Comparison of ENCODE assay signal across 8 cellular contexts in the genomic region with DNA sequence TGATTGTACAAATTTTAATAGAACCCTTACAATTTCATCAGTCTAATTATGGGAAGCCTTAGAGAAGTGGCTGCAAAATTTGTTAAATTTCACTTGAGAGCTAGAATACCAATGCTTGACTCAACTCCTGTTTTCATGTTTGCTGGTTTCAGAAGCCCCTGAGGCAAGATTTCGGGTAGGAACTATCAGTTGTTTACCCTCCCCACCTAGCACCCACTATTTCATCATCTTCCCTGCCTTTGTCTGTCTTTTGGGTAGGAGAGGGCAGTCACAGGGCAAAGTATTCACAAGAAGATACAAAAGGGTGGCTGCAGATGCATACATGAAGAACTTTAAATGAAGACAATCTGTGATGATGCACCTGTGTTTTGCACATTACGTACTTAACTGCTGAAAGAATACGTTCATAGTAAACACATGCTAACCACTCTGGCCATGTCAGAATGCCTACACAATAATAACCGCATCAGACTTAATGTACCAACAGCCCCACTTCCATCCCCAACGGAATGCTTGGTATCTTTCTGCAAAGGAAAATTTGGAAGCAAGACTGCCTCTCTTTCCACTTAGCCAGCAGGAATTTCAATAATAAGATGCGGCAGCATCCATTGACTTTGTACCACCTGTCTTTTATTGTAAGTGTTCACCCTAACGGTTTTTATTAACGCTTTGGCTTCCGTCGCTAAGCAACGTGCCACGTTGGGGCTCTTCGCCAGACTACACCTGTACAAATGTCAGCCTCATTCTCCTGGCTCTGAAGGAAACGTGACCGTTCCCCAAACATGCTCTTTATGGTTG. TPM values are rescaled to one million over a fixed set of nuclear protein-coding genes. Genes with fewer than 3 reads are reported as not detected.
DNase-seq lines count a peak whose midpoint lies in the region; ATAC-seq and TF ChIP-seq lines count a peak whose summit lies in the region.

No MANE protein-coding gene starts in this region.

- WGBS in thymus = 20% methylated on average over 15 of the region's 15 CpGs

- no peak for TF ChIP-seq CTCF in CD14-positive monocyte (IDR thresholded peaks at IDR 0.05)

- H3K9ac ChIP-seq in iPS-18a (ENCODE audit: low read length) = peak overlapping the region; percentile 48

- DNase-seq in activated naive CD4-positive, alpha-beta T cell treated with anti-CD3 and anti-CD28 coated beads, Interleukin-2, amount 10 ng/mL, durations not matched to agents 7 days and 5 days = no peak
- no peak for DNase-seq in activated naive CD4-positive, alpha-beta T cell treated with anti-CD3 and anti-CD28 coated beads, Interleukin-2, amount 50 U/mL, for 16 hours
- no peak for DNase-seq in T-helper 17 cell
- no peak for DNase-seq in CD14-positive monocyte (ENCODE audit: low spot score)
- DNase-seq in NCI-H1436 (lab: John Stamatoyannopoulos, UW) = no peak
- no peak for DNase-seq in NCI-H446 treated with DMSO at 0.1 percent for 48 hours (lab: John Stamatoyannopoulos, UW)

- no peaks in the 10 kb centered on the region for H3K9me3 ChIP-seq in T-helper 17 cell (ENCODE audit: control insufficient read depth, low read length, poor library complexity, severe bottlenecking)
- no peaks in the 10 kb centered on the region for H3K9me3 ChIP-seq in iPS-18a (ENCODE audit: control insufficient read depth, low read depth, low read length)
- H3K9me3 ChIP-seq in thymus (ENCODE audit: control insufficient read depth) = no peaks in the 10 kb centered on the region

- ATAC-seq in T-helper 17 cell = no peak

- peak overlapping the region; percentile 59 for H3K27ac Mint-ChIP-seq in activated naive CD4-positive, alpha-beta T cell treated with anti-CD3 and anti-CD28 coated beads, Interleukin-2, amount 10 ng/mL, durations not matched to agents 7 days and 5 days
- H3K27ac Mint-ChIP-seq in T-helper 17 cell (peak overlapping the region; percentile 76), CD14-positive monocyte (no peak overlapping the region)

- H3K4me3 Mint-ChIP-seq in activated naive CD4-positive, alpha-beta T cell treated with anti-CD3 and anti-CD28 coated beads, Interleukin-2, amount 10 ng/mL, durations not matched to agents 7 days and 5 days = peak overlapping the region; percentile 75
- peak overlapping the region; percentile 88 for H3K4me3 Mint-ChIP-seq in T-helper 17 cell
- H3K4me3 Mint-ChIP-seq in CD14-positive monocyte = peak overlapping the region in 1 of 2 donors; percentile 93

- H3K4me1 ChIP-seq in iPS-18a (ENCODE audit: control insufficient read depth, low read depth, low read length) (peaks cover 17% of the 10 kb centered on the region), thymus (ENCODE audit: control insufficient read depth, insufficient read depth, low read length) (peaks cover 8% of the 10 kb centered on the region)

- no peaks in the 10 kb centered on the region for H3K27me3 ChIP-seq in iPS-18a (ENCODE audit: control insufficient read depth, insufficient read depth, low read length)
- H3K27me3 ChIP-seq in thymus (ENCODE audit: control insufficient read depth, insufficient read depth) = no peaks in the 10 kb centered on the region

- peak overlapping the region; percentile 76 for H3K4me3 ChIP-seq in iPS-18a (ENCODE audit: low read length)
- H3K4me3 ChIP-seq in thymus (ENCODE audit: low read length) = peak overlapping the region; percentile 57

- no peak overlapping the region for H3K27ac ChIP-seq in iPS-18a (ENCODE audit: low read length)
- no peak overlapping the region for H3K27ac ChIP-seq in thymus (ENCODE audit: low read depth)

- intact Hi-C loops in CD14-positive monocyte (cut with micrococcal nuclease) = no loop called here

- H3K36me3 Mint-ChIP-seq in activated naive CD4-positive, alpha-beta T cell treated with anti-CD3 and anti-CD28 coated beads, Interleukin-2, amount 10 ng/mL, durations not matched to agents 7 days and 5 days = no peaks in the 10 kb centered on the region
- no peaks in the 10 kb centered on the region for H3K36me3 Mint-ChIP-seq in T-helper 17 cell (ENCODE audit: low read depth)
- H3K36me3 Mint-ChIP-seq in CD14-positive monocyte = no peaks in the 10 kb centered on the region

- CTCF ChIA-PET in activated naive CD4-positive, alpha-beta T cell treated with anti-CD3 and anti-CD28 coated beads, Interleukin-2, amount 10 ng/mL, durations not matched to agents 7 days and 5 days (lab: Charles Lee) = interaction anchor here (0.9 to 5.6 kb wide), 4 partner anchors 12 to 263 kb away, joined by 3 to 90 read pairs (median 4); no protein-coding TSS in a partner anchor

- H3K27me3 Mint-ChIP-seq in activated naive CD4-positive, alpha-beta T cell treated with anti-CD3 and anti-CD28 coated beads, Interleukin-2, amount 10 ng/mL, durations not matched to agents 7 days and 5 days = peaks cover 42% of the 10 kb centered on the region
- peaks cover 5% of the 10 kb centered on the region for H3K27me3 Mint-ChIP-seq in T-helper 17 cell
- peaks cover 18 to 22% (median 22%) of the 10 kb centered on the region in 3 donors for H3K27me3 Mint-ChIP-seq in CD14-positive monocyte (ENCODE audit: low read depth in 3 of 3)

- no peaks in the 10 kb centered on the region for H3K36me3 ChIP-seq in iPS-18a (ENCODE audit: control insufficient read depth, low read depth, low read length)
- no peaks in the 10 kb centered on the region for H3K36me3 ChIP-seq in thymus (ENCODE audit: control insufficient read depth, insufficient read depth)

- H3K9me3 Mint-ChIP-seq in activated naive CD4-positive, alpha-beta T cell treated with anti-CD3 and anti-CD28 coated beads, Interleukin-2, amount 10 ng/mL, durations not matched to agents 7 days and 5 days = no peaks in the 10 kb centered on the region
- H3K9me3 Mint-ChIP-seq in CD14-positive monocyte = no peaks in the 10 kb centered on the region

- peaks cover 22% of the 10 kb centered on the region for H3K4me1 Mint-ChIP-seq in activated naive CD4-positive, alpha-beta T cell treated with anti-CD3 and anti-CD28 coated beads, Interleukin-2, amount 10 ng/mL, durations not matched to agents 7 days and 5 days
- peaks cover 22% of the 10 kb centered on the region for H3K4me1 Mint-ChIP-seq in T-helper 17 cell
- peaks cover 15% of the 10 kb centered on the region for H3K4me1 Mint-ChIP-seq in CD14-positive monocyte

RNA-seq across cellular contexts. Expression of a gene that starts 30.4 kb away (rescaled TPM):
- total RNA-seq in T-helper 17 cell = 1,000 to 10,000 TPM; 7,650 to 7,799 TPM
- polyA plus RNA-seq in thymus (12,260 TPM), CD14-positive monocyte (1,000 to 10,000 TPM; 2,102 to 2,493 TPM)

Comparison
In these comparisons a context has a peak if more than half of its experiments do, and no peak if none do; other contexts are left out.
1. H3K27ac Mint-ChIP-seq: peak in activated naive CD4-positive, alpha-beta T cell treated with anti-CD3 and anti-CD28 coated beads, Interleukin-2, amount 10 ng/mL, durations not matched to agents 7 days and 5 days (single experiment) and T-helper 17 cell (single experiment); none in CD14-positive monocyte (0 of 7).